Comparison of ENCODE assay signal across 25 cellular contexts in the genomic region with DNA sequence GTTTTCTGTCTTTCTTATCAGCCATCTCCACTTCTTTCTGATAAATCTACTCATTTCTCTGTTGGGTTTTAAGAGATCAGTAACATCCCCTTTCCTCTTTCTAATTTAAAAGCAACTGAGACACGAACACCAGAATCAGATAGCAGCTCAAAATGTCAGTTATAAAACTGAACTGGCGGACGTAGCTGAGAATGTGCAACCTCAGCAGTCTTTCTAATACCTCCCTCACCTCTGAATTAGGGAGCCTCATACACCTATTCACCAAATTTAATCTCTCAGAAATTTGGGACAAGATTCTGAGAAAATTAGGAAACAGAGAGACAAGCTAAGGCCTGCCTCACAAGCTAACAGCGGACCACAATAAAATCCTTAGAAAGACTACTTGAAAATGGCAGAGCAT.
"Had no signal": no experiment of that assay in that cellular context is flagged by ENCODE, and none has a peak within 500 bp of the region (broad histone marks: within the 10 kb centered on the region; RNA-seq: fewer than 3 reads in every experiment).

No MANE protein-coding gene starts in this region.

- H3K27ac ChIP-seq: colonic mucosa, esophagus muscularis mucosa, heart right ventricle, left lung, neural progenitor cell, parathyroid adenoma, sigmoid colon, thoracic aorta, tibial nerve, upper lobe of left lung had no signal

- H3K36me3 ChIP-seq: colonic mucosa, esophagus muscularis mucosa, heart right ventricle, left lung, neural progenitor cell, sigmoid colon, thoracic aorta, tibial nerve, upper lobe of left lung had no signal

- H3K9ac ChIP-seq: neural progenitor cell, parathyroid adenoma had no signal

- DNase-seq: colonic mucosa; effector CD8-positive, alpha-beta T cell; endodermal cell; foreskin melanocyte; glutamatergic neuron; heart right ventricle; hippocampal formation; left cardiac atrium; left lung; mesenchymal stem cell; mucosa of descending colon; naive thymus-derived CD4-positive, alpha-beta T cell; sigmoid colon; stimulated activated CD4-positive, alpha-beta T cell treated with anti-CD3 and anti-CD28 coated beads, Interleukin-4, amount 100 ng/mL, for 4 hours; stimulated activated naive CD8-positive, alpha-beta T cell treated with anti-CD3 and anti-CD28 coated beads, Interleukin-15, Interleukin-2, amounts not matched to agents 100 U/mL and 50 U/mL, for 24 hours; substantia nigra; upper lobe of left lung had no signal

- H3K4me3 ChIP-seq: colonic mucosa, esophagus muscularis mucosa, heart right ventricle, left lung, mucosa of descending colon, neural progenitor cell, sigmoid colon, thoracic aorta, tibial nerve, upper lobe of left lung had no signal

- H3K4me1 ChIP-seq: colonic mucosa, esophagus muscularis mucosa, heart right ventricle, left lung, neural progenitor cell, parathyroid adenoma, sigmoid colon, tibial nerve, upper lobe of left lung had no signal

- H3K4me2 ChIP-seq: neural progenitor cell had no signal

- H2AFZ ChIP-seq: neural progenitor cell, parathyroid adenoma had no signal

- H3K27me3 ChIP-seq: colonic mucosa, left lung, neural progenitor cell, sigmoid colon, upper lobe of left lung had no signal

- ATAC-seq: heart right ventricle; left cardiac atrium; left lung; mucosa of descending colon; naive thymus-derived CD4-positive, alpha-beta T cell; stimulated activated memory B cell treated with anti-CD40 and anti-IgM and Interleukin-4, amounts not matched to agents 10 μg/mL and 1 μg/mL and 100 μg/mL, for 72 hours; stimulated activated naive CD8-positive, alpha-beta T cell treated with anti-CD3 and anti-CD28 coated beads, Interleukin-15, Interleukin-2, amounts not matched to agents 100 U/mL and 50 U/mL, for 24 hours had no signal

- FAIRE-seq: islet of Langerhans, urothelium cell line had no signal

- H3K9me3 ChIP-seq: colonic mucosa, esophagus muscularis mucosa, heart right ventricle, left lung, mucosa of descending colon, sigmoid colon, thoracic aorta, tibial nerve, upper lobe of left lung had no signal

- H3K79me2 ChIP-seq: parathyroid adenoma had no signal
